In the genomic region with DNA sequence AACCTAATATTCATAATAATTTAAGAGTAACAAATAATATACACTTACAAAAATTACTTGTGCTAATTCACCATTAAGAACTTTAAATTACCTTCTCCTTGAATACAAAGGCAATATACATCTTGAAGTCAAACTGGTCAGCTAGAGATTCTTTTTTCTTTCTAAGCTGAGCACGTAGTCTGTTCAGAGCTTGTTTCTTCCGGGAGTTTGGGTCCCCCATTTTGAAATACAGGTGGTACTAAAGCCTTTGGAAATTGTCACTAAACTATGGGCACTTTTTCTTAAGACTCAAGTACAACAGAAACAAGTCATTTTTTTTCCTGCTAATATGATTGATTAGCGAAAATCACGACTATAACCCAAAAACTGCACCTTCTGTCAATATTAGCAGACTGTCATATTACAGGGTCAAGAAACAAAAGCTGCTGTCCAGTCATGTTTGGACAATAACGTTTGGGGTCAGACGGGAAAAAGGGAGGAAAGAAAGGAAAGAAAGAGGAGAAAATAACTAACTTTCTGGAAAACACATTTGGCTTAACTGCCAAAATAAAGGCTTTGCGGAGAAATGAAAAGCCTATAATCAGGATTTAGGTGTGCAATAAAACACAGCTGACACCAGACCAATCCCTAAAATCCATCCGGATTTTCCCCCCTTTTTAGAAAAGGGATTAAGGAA, we compare ENCODE assay signal across 8 cellular contexts. TPM values are rescaled to one million over a fixed set of nuclear protein-coding genes. Genes with fewer than 3 reads are reported as not detected.
DNase-seq lines count a peak whose midpoint lies in the region; ATAC-seq and TF ChIP-seq lines count a peak whose summit lies in the region.

No MANE protein-coding gene starts in this region.

- no peak for DNase-seq in activated naive CD4-positive, alpha-beta T cell treated with anti-CD3 and anti-CD28 coated beads, Interleukin-2, amount 50 U/mL, for 16 hours
- no peak for DNase-seq in ascending aorta (ENCODE audit: low spot score in 2 of 2)
- no peak for DNase-seq in lower leg skin (ENCODE audit: low spot score in 2 of 2)
- DNase-seq in upper lobe of left lung: no peak
- DNase-seq in substantia nigra (lab: John Stamatoyannopoulos, UW): no peak
- DNase-seq in RWPE1 (ENCODE audit: low spot score): no peak
- no peak for DNase-seq in globus pallidus (ENCODE audit: low spot score)

- WGBS in lower leg skin, 2 donors: 9% methylated on average over 8 of the region's 8 CpGs
- 13 to 21% methylated on average over 8 of the region's 8 CpGs for WGBS in upper lobe of left lung, 2 donors

- H3K4me3 ChIP-seq in ascending aorta (peak overlapping the region; percentile 86 to 92), lower leg skin (ENCODE audit: low read depth, poor library complexity, severe bottlenecking) (peak overlapping the region; percentile 24), upper lobe of left lung (peak overlapping the region; percentile 69 to 84 (median 78))

- TF ChIP-seq CTCF in ascending aorta (IDR thresholded peaks at IDR 0.05): no peak
- TF ChIP-seq CTCF in lower leg skin (IDR thresholded peaks at IDR 0.05): no peak
- no peak for TF ChIP-seq CTCF in upper lobe of left lung (IDR thresholded peaks at IDR 0.05)
- no peak for TF ChIP-seq CTCF in RWPE1 (conservative IDR thresholded peaks at IDR 0.05; ENCODE audit: low read depth)

- H3K27me3 ChIP-seq in ascending aorta (no peaks in the 10 kb centered on the region), upper lobe of left lung (no peaks in the 10 kb centered on the region)

- peak overlapping the region; percentile 96 for H3K4me3 Mint-ChIP-seq in activated naive CD4-positive, alpha-beta T cell treated with anti-CD3 and anti-CD28 coated beads, Interleukin-2, amount 50 U/mL, for 24 hours

- peaks cover 65% of the 10 kb centered on the region for H3K4me1 Mint-ChIP-seq in activated naive CD4-positive, alpha-beta T cell treated with anti-CD3 and anti-CD28 coated beads, Interleukin-2, amount 50 U/mL, for 24 hours

- H3K36me3 ChIP-seq in ascending aorta: peaks cover 20 to 27% of the 10 kb centered on the region in 2 donors
- H3K36me3 ChIP-seq in upper lobe of left lung: peaks cover 16 to 32% (median 23%) of the 10 kb centered on the region in 4 donors

- CTCF ChIA-PET in RWPE1 (lab: Yijun Ruan, JAX): interaction anchor here (0.9 kb wide), 1 partner anchor 25 kb away, joined by 3 read pairs; no protein-coding TSS in a partner anchor

- H3K27ac Mint-ChIP-seq in activated naive CD4-positive, alpha-beta T cell treated with anti-CD3 and anti-CD28 coated beads, Interleukin-2, amount 50 U/mL, for 24 hours: peak overlapping the region; percentile 100

- H3K36me3 Mint-ChIP-seq in activated naive CD4-positive, alpha-beta T cell treated with anti-CD3 and anti-CD28 coated beads, Interleukin-2, amount 50 U/mL, for 24 hours: peaks cover 27% of the 10 kb centered on the region

- no peaks in the 10 kb centered on the region for H3K9me3 Mint-ChIP-seq in activated naive CD4-positive, alpha-beta T cell treated with anti-CD3 and anti-CD28 coated beads, Interleukin-2, amount 50 U/mL, for 24 hours

- H3K4me1 ChIP-seq in ascending aorta (peaks cover 4 to 30% of the 10 kb centered on the region in 2 donors), upper lobe of left lung (peaks cover 38 to 52% (median 44%) of the 10 kb centered on the region in 4 donors)

- H3K27ac ChIP-seq in ascending aorta (peak overlapping the region; percentile 96 to 99), upper lobe of left lung (peak overlapping the region; percentile 98 to 100 (median 100)), substantia nigra (ENCODE audit: low read depth, low read length, poor library complexity, severe bottlenecking) (no peak overlapping the region), RWPE1 (no peak overlapping the region)

- intact Hi-C loops in ascending aorta (cut with DNase I) (no loop called here), lower leg skin (cut with DNase I; ENCODE audit: low total_unique reads) (no loop called here)

- H3K9me3 ChIP-seq in ascending aorta: no peaks in the 10 kb centered on the region
- no peaks in the 10 kb centered on the region for H3K9me3 ChIP-seq in upper lobe of left lung

- ATAC-seq in upper lobe of left lung (ENCODE audit: low FRiP score in 2 of 2): no peak

- TF ChIP-seq POLR2A in lower leg skin (IDR thresholded peaks at IDR 0.05) (no peak), upper lobe of left lung (IDR thresholded peaks at IDR 0.05) (no peak)

- TF ChIP-seq EP300 in upper lobe of left lung (IDR thresholded peaks at IDR 0.05): no peak

- POLR2A ChIA-PET in RWPE1 (lab: Yijun Ruan, JAX; ENCODE audit: low non-redundant PET): interaction anchor here (0.7 to 0.9 kb wide), 2 partner anchors 9 to 1275 kb away, joined by 3 to 11 read pairs; no protein-coding TSS in a partner anchor

- no peaks in the 10 kb centered on the region for H3K27me3 Mint-ChIP-seq in activated naive CD4-positive, alpha-beta T cell treated with anti-CD3 and anti-CD28 coated beads, Interleukin-2, amount 50 U/mL, for 24 hours

RNA-seq across cellular contexts. Expression of gene C6orf62, which starts 0.4 kb away (rescaled TPM):
- total RNA-seq in ascending aorta: 29.6 TPM
- 10 to 100 TPM; 50.9 to 63.3 (median 52.8) TPM for total RNA-seq in lower leg skin
- 100 to 1,000 TPM in 2 of 6 donors, 10 to 100 TPM in 4; 41.9 to 131 (median 95.3) TPM for total RNA-seq in upper lobe of left lung

RNA-seq across cellular contexts. Expression of gene ACOT13, which starts 51.7 kb away (rescaled TPM):
- total RNA-seq in ascending aorta (3.1 TPM), lower leg skin (10 to 100 TPM in 2 of 4 donors, 1 to 10 TPM in 2; 4.6 to 22.6 (median 10.6) TPM), upper lobe of left lung (10 to 100 TPM in 3 of 6 donors, 1 to 10 TPM in 3; 5.2 to 20.2 (median 10.5) TPM)

RNA-seq across cellular contexts. Expression of gene TDP2, which starts 51.9 kb away (rescaled TPM):
- 5.6 TPM for total RNA-seq in ascending aorta
- 10 to 100 TPM; 25.3 to 36.6 (median 26.6) TPM for total RNA-seq in lower leg skin
- total RNA-seq in upper lobe of left lung: 100 to 1,000 TPM in 1 of 6 donors, 10 to 100 TPM in 5; 33.8 to 101 (median 37.0) TPM

RNA-seq across cellular contexts. Expression of gene GMNN, which starts 56.1 kb away (rescaled TPM):
- 8.1 TPM for total RNA-seq in ascending aorta
- 100 to 1,000 TPM in 1 of 4 donors, 10 to 100 TPM in 3; 31.2 to 168 (median 53.3) TPM for total RNA-seq in lower leg skin
- 10 to 100 TPM in 2 of 6 donors, 1 to 10 TPM in 4; 6.5 to 10.3 (median 8.9) TPM for total RNA-seq in upper lobe of left lung

Comparison
In these comparisons a context has a peak if more than half of its experiments do, and no peak if none do; other contexts are left out.
1. H3K27ac ChIP-seq: peak in ascending aorta (2 of 2) and upper lobe of left lung (4 of 4); none in substantia nigra (single experiment) and RWPE1 (single experiment).
2. H3K4me3 ChIP-seq: peak in every context shown above with its lines; median percentile 89 in ascending aorta; 78 in upper lobe of left lung; 24 in lower leg skin.